In the genomic region with DNA sequence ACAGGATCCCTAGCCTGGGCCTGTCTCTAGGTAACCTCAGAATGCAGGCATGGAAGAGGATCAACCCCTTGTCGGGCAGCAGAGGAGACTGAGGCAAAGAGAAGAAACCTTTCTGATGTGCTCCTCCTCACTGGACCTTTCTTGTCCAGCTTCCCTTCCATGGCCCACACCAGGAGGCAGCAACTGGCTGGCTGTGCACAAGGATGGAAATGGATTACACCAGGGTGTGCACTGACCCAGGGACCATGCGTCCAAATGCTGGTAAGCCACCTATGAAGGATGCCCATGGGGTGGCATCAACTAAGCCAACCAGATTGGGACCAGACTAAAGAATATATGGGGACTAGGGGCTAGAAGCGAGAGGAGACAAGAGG, we compare ENCODE assay signal across 15 cellular contexts.
DNase-seq lines count a peak whose midpoint lies in the region; ATAC-seq, FAIRE-seq and TF ChIP-seq lines count a peak whose summit lies in the region.
"Had no signal": no experiment of that assay in that cellular context is flagged by ENCODE, and none has a peak within 500 bp of the region (broad histone marks: within the 10 kb centered on the region; RNA-seq: fewer than 3 reads in every experiment).

No MANE protein-coding gene starts in this region.

- H3K27ac Mint-ChIP-seq in GM23338, result no peak overlapping the region
- H3K27ac Mint-ChIP-seq in CD4-positive, alpha-beta T cell, result no peak overlapping the region

- H3K4me1 ChIP-seq in GM23338 (ENCODE audit: insufficient read depth) (no peaks in the 10 kb centered on the region), keratinocyte (ENCODE audit: control insufficient read depth, extremely low read depth, insufficient read depth, low read length) (peaks cover 15% of the 10 kb centered on the region)

- H2AFZ ChIP-seq in GM23338 (peak overlapping the region; percentile 66; the same call in 1 of the 2 replicates), keratinocyte (ENCODE audit: control insufficient read depth, low read length) (peak overlapping the region; percentile 82)

- H4K20me1 ChIP-seq in GM23338 (replicated peaks; ENCODE audit: insufficient read depth), result no peaks in the 10 kb centered on the region; the same call in 1 of the 2 replicates
- H4K20me1 ChIP-seq in keratinocyte (ENCODE audit: control insufficient read depth, extremely low read depth, insufficient read depth, low read length), result no peaks in the 10 kb centered on the region

- H3K9me3 Mint-ChIP-seq in GM23338, result no peaks in the 10 kb centered on the region
- no peaks in the 10 kb centered on the region for H3K9me3 Mint-ChIP-seq in CD4-positive, alpha-beta T cell

- FAIRE-seq in keratinocyte (lab: Jason Lieb, UNC), result no peak

- peak overlapping the region; percentile 38 for H3K9ac ChIP-seq in keratinocyte (ENCODE audit: control insufficient read depth, extremely low read depth, insufficient read depth, low read length)

- H3K4me3 ChIP-seq in GM23338 (no peak overlapping the region), keratinocyte (ENCODE audit: control insufficient read depth in 2 of 3, extremely low read depth in 1 of 3, insufficient read depth in 2 of 3, low read depth in 1 of 3, low read length in 3 of 3) (no peak overlapping the region)
- H3K4me3 ChIP-seq: SJSA1 had no signal

- H3K9me1 ChIP-seq in keratinocyte (ENCODE audit: control insufficient read depth, extremely low read depth, insufficient read depth, low read length), result no peaks in the 10 kb centered on the region

- intact Hi-C loops in sciatic nerve (cut with DNase I), result no loop called here
- intact Hi-C loops in CD4-positive, alpha-beta T cell (cut with DNase I, micrococcal nuclease), result no loop called here

- no peaks in the 10 kb centered on the region for H3K27me3 ChIP-seq in GM23338 (ENCODE audit: insufficient read depth)
- H3K27me3 ChIP-seq in keratinocyte (ENCODE audit: control insufficient read depth, extremely low read depth, insufficient read depth, low read length), result no peaks in the 10 kb centered on the region
- H3K27me3 ChIP-seq in CD4-positive, alpha-beta T cell (ENCODE audit: control insufficient read depth, insufficient read depth, low read length), result no peaks in the 10 kb centered on the region
- H3K27me3 ChIP-seq: SJSA1 had no signal

- H3K36me3 ChIP-seq in GM23338 (ENCODE audit: insufficient read depth), result no peaks in the 10 kb centered on the region
- H3K36me3 ChIP-seq in keratinocyte (ENCODE audit: control insufficient read depth in 2 of 2, extremely low read depth in 1 of 2, insufficient read depth in 2 of 2, low read length in 2 of 2), result no peaks in the 10 kb centered on the region
- H3K36me3 ChIP-seq: SJSA1 had no signal

- peak; percentile 9; the same call in 2 of the 3 replicates for ATAC-seq in GM23338
- ATAC-seq in sciatic nerve, result no peak
- no peak for ATAC-seq in GM21786 (IDR thresholded peaks at IDR 0.05; ENCODE audit: unreplicated experiment)
- ATAC-seq in HG03175 (IDR thresholded peaks at IDR 0.05; ENCODE audit: unreplicated experiment), result no peak
- ATAC-seq in CD4-positive, alpha-beta T cell (ENCODE audit: poor library complexity), result no peak

- CTCF ChIA-PET in RWPE1 (lab: Yijun Ruan, JAX), result interaction anchor here (0.6 to 1.2 kb wide), 10 partner anchors 9 to 207 kb away, joined by 3 to 8 read pairs (median 4); a partner anchor contains a TSS
- CTCF ChIA-PET in CD4-positive, alpha-beta T cell (lab: Charles Lee), result interaction anchor here (0.9 to 7.9 kb wide), 2 partner anchors 96 to 103 kb away, joined by 4 to 32 read pairs; no protein-coding TSS in a partner anchor

- DNase-seq in GM23338 (ENCODE audit: low spot score) (no peak), RWPE1 (ENCODE audit: low spot score) (no peak), keratinocyte (ENCODE audit: low read depth, low spot score) (no peak), sciatic nerve (ENCODE audit: low spot score) (peak; percentile 26), EL (no peak)
- no peak for DNase-seq in CD4-positive, alpha-beta T cell
- DNase-seq: HCEC 1CT, KBM-7, NCI-H1092, NCI-H2107 had no signal

- TF ChIP-seq CTCF in GM23338 (conservative IDR thresholded peaks at IDR 0.05; ENCODE audit: low read depth in 2 of 2) (no peak), RWPE1 (conservative IDR thresholded peaks at IDR 0.05; ENCODE audit: low read depth) (no peak), keratinocyte (optimal IDR thresholded peaks at IDR 0.05 in 1 of 3, IDR thresholded peaks at IDR 0.05 in 1 of 3, conservative IDR thresholded peaks at IDR 0.05 in 1 of 3; ENCODE audit: extremely low read depth in 1 of 3, insufficient read depth in 2 of 3, low read length in 3 of 3) (peak in 1 of 3 experiments; percentile 41)
- no peak for TF ChIP-seq CTCF in CD4-positive, alpha-beta T cell (IDR thresholded peaks at IDR 0.05)

- no peak overlapping the region for H3K27ac ChIP-seq in GM23338 (ENCODE audit: low read depth)
- H3K27ac ChIP-seq in RWPE1, result peak overlapping the region; percentile 59
- H3K27ac ChIP-seq in keratinocyte (ENCODE audit: control insufficient read depth, insufficient read depth, low read length), result peak overlapping the region; percentile 45
- no peak overlapping the region for H3K27ac ChIP-seq in CD4-positive, alpha-beta T cell (ENCODE audit: low read depth, low read length)
- H3K27ac ChIP-seq: HL-60, SJSA1 had no signal

- POLR2A ChIA-PET in RWPE1 (lab: Yijun Ruan, JAX; ENCODE audit: low non-redundant PET), result no interaction called here
- POLR2A ChIA-PET in CD4-positive, alpha-beta T cell (lab: Charles Lee), result no interaction called here

- H3K9me2 ChIP-seq in GM23338 (ENCODE audit: insufficient read depth), result no peaks in the 10 kb centered on the region

- H3K4me2 ChIP-seq in GM23338, result no peak overlapping the region
- H3K4me2 ChIP-seq in keratinocyte (ENCODE audit: control insufficient read depth, extremely low read depth, insufficient read depth, low read depth, low read length), result no peak overlapping the region

- peaks cover 6% of the 10 kb centered on the region for H3K27me3 Mint-ChIP-seq in GM23338 (ENCODE audit: insufficient read depth, low read depth, poor library complexity)
- no peaks in the 10 kb centered on the region for H3K27me3 Mint-ChIP-seq in CD4-positive, alpha-beta T cell
- H3K27me3 Mint-ChIP-seq: B cell had no signal

- H3K36me3 Mint-ChIP-seq in GM23338 (ENCODE audit: low read depth), result no peaks in the 10 kb centered on the region; the same call in 2 of the 3 replicates
- no peaks in the 10 kb centered on the region for H3K36me3 Mint-ChIP-seq in CD4-positive, alpha-beta T cell (ENCODE audit: low read depth)

- H3F3A ChIP-seq in GM23338 (replicated peaks; ENCODE audit: low read depth), result no peaks in the 10 kb centered on the region

- H3K4me1 Mint-ChIP-seq in GM23338, result peaks cover 8% of the 10 kb centered on the region; the same call in 1 of the 3 replicates
- no peaks in the 10 kb centered on the region for H3K4me1 Mint-ChIP-seq in CD4-positive, alpha-beta T cell (ENCODE audit: low read depth)

- no peaks in the 10 kb centered on the region for H3K79me2 ChIP-seq in GM23338 (replicated peaks; ENCODE audit: insufficient read depth)
- H3K79me2 ChIP-seq in keratinocyte (ENCODE audit: control insufficient read depth, insufficient read depth, low read length), result no peaks in the 10 kb centered on the region

- dilution Hi-C loops in keratinocyte (cut with MboI; ENCODE audit: extremely low pct_ligation_motif_present, low sequenced_read_pairs), result no loop called here

- H3K4me3 Mint-ChIP-seq in GM23338, result no peak overlapping the region
- H3K4me3 Mint-ChIP-seq in CD4-positive, alpha-beta T cell, result no peak overlapping the region
- H3K4me3 Mint-ChIP-seq: B cell had no signal

- H3K9me3 ChIP-seq in keratinocyte (ENCODE audit: control insufficient read depth, low read depth, low read length), result peaks cover 2% of the 10 kb centered on the region
- H3K9me3 ChIP-seq in CD4-positive, alpha-beta T cell (ENCODE audit: control insufficient read depth, low read length), result no peaks in the 10 kb centered on the region

TF ChIP-seq in GM23338, 12 proteins besides CTCF, POLR2A, EP300 and RAD21 (continues in another document):
- no peak for TF ChIP-seq EZH2phosphoT487 (IDR thresholded peaks at IDR 0.05; ENCODE audit: unreplicated experiment)
- TF ChIP-seq JUNB (IDR thresholded peaks at IDR 0.05; ENCODE audit: unreplicated experiment), result no peak
- TF ChIP-seq ZNF114 (CRISPR knock-in tag; IDR thresholded peaks at IDR 0.05), result no peak
- TF ChIP-seq, protein P1, sequence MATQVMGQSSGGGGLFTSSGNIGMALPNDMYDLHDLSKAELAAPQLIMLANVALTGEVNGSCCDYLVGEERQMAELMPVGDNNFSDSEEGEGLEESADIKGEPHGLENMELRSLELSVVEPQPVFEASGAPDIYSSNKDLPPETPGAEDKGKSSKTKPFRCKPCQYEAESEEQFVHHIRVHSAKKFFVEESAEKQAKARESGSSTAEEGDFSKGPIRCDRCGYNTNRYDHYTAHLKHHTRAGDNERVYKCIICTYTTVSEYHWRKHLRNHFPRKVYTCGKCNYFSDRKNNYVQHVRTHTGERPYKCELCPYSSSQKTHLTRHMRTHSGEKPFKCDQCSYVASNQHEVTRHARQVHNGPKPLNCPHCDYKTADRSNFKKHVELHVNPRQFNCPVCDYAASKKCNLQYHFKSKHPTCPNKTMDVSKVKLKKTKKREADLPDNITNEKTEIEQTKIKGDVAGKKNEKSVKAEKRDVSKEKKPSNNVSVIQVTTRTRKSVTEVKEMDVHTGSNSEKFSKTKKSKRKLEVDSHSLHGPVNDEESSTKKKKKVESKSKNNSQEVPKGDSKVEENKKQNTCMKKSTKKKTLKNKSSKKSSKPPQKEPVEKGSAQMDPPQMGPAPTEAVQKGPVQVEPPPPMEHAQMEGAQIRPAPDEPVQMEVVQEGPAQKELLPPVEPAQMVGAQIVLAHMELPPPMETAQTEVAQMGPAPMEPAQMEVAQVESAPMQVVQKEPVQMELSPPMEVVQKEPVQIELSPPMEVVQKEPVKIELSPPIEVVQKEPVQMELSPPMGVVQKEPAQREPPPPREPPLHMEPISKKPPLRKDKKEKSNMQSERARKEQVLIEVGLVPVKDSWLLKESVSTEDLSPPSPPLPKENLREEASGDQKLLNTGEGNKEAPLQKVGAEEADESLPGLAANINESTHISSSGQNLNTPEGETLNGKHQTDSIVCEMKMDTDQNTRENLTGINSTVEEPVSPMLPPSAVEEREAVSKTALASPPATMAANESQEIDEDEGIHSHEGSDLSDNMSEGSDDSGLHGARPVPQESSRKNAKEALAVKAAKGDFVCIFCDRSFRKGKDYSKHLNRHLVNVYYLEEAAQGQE (IDR thresholded peaks at IDR 0.05; ENCODE audit: unreplicated experiment), result no peak
- TF ChIP-seq, protein P2, sequence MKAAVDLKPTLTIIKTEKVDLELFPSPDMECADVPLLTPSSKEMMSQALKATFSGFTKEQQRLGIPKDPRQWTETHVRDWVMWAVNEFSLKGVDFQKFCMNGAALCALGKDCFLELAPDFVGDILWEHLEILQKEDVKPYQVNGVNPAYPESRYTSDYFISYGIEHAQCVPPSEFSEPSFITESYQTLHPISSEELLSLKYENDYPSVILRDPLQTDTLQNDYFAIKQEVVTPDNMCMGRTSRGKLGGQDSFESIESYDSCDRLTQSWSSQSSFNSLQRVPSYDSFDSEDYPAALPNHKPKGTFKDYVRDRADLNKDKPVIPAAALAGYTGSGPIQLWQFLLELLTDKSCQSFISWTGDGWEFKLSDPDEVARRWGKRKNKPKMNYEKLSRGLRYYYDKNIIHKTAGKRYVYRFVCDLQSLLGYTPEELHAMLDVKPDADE (IDR thresholded peaks at IDR 0.05), result no peak
- TF ChIP-seq STAT1 (IDR thresholded peaks at IDR 0.05; ENCODE audit: unreplicated experiment), result no peak

Comparison
In these comparisons a context has a peak if more than half of its experiments do, and no peak if none do; other contexts are left out.
1. H3K27ac ChIP-seq: peak in RWPE1 (single experiment) and keratinocyte (single experiment); none in GM23338 (single experiment) and CD4-positive, alpha-beta T cell (single experiment).